Comparison of ENCODE assay signal across 8 cellular contexts in the genomic region with DNA sequence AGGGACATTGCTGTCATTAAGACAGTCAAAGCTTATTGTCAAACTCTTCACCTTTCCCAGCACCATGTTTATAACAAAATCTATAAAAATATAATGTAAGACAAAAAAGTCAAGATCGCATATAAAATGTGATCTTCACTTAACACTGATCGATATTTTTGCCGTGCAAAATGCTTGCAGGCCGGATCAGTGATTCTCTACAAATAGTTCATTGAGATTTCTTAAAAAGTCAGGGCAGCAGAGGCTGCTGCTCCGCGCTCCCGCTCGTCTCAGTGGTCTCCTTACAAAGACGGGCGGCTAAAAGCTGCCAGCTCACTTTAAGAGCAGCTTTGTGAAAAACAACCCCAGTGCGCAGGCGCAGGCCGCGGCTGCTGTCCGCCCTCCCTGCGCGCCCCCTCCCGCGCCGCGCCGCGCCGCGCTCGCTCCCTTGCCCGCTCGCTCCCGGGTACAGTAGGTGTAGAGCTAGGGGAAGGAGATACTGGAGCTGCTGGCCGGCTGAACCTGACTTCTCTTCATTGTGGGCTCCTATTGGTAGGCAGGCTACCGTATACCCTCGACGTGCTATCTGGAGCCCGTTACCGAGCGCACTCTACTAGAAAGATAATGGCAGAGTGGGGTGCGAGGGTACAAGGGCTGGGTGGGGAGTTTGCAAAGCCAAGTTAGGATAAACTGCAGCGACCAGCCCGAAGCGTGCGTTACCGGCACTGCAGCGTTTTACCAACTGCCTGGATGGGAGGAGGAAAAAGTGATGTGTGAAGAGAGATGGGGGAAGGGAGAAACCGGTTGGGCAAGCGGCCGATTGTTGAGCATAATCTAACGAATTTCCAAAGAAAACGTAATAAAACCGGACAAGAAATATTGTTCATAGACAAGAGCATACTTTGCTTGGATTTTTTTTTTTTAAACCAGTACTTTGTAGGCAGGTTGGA. TPM values are rescaled to one million over a fixed set of nuclear protein-coding genes. Genes with fewer than 3 reads are reported as not detected.
A peak's percentile ranks its signal among the peaks of the same experiment; 100 is the strongest.
DNase-seq lines count a peak whose midpoint lies in the region; ATAC-seq and TF ChIP-seq lines count a peak whose summit lies in the region.

A gene with protein sequence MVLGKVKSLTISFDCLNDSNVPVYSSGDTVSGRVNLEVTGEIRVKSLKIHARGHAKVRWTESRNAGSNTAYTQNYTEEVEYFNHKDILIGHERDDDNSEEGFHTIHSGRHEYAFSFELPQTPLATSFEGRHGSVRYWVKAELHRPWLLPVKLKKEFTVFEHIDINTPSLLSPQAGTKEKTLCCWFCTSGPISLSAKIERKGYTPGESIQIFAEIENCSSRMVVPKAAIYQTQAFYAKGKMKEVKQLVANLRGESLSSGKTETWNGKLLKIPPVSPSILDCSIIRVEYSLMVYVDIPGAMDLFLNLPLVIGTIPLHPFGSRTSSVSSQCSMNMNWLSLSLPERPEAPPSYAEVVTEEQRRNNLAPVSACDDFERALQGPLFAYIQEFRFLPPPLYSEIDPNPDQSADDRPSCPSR (minus strand): TSS at position 291 of the 929 bp plus-strand sequence. CDS start 225 bp downstream, at position 66.

- no peaks in the 10 kb centered on the region for H4K20me1 ChIP-seq in OCI-LY3 (ENCODE audit: insufficient read depth, low read length)

- no peak for TF ChIP-seq CTCF in OCI-LY3 (IDR thresholded peaks at IDR 0.05; ENCODE audit: low read depth, low read length)
- TF ChIP-seq CTCF in endothelial cell (IDR thresholded peaks at IDR 0.05; ENCODE audit: unreplicated experiment) = no peak

- peak within 1 kb of the TSS; percentile 82; the same call in 1 of the 2 replicates for H2AFZ ChIP-seq in OCI-LY3 (ENCODE audit: low read depth, low read length)

- DNase-seq in D341Med (ENCODE audit: low spot score) (peak; percentile 89), endothelial cell (ENCODE audit: low spot score) (peak; percentile 97), midbrain (lab: John Stamatoyannopoulos, UW) (peak; percentile 96)
- peak; percentile 99 for DNase-seq in activated CD8-positive, alpha-beta memory T cell treated with anti-CD3 and anti-CD28 coated beads, Interleukin-2, amount 50 U/mL, for 48 hours
- DNase-seq in stimulated activated CD8-positive, alpha-beta memory T cell treated with anti-CD3 and anti-CD28 coated beads, Interleukin-15, amount 100 ng/mL, for 48 hours (ENCODE audit: low read depth in 2 of 2) = peak; percentile 91 to 95

- H3K36me3 ChIP-seq in HUES6 (ENCODE audit: control insufficient read depth, insufficient read depth, low read length) (no peaks in the 10 kb centered on the region), OCI-LY3 (replicated peaks; ENCODE audit: low read depth, low read length) (peaks cover 2% of the 10 kb centered on the region)

- no peaks in the 10 kb centered on the region for H3K27me3 ChIP-seq in HUES6 (ENCODE audit: control insufficient read depth, insufficient read depth, low read length)
- no peaks in the 10 kb centered on the region for H3K27me3 ChIP-seq in OCI-LY3 (ENCODE audit: low read depth, low read length)

- peak; percentile 45 for ATAC-seq in GM21447 (IDR thresholded peaks at IDR 0.05; ENCODE audit: unreplicated experiment)

- H3K9me3 ChIP-seq in HUES6 (ENCODE audit: control insufficient read depth, insufficient read depth, low read depth, low read length) (peaks cover 2% of the 10 kb centered on the region; the same call in 1 of the 2 replicates), OCI-LY3 (ENCODE audit: insufficient read depth, low read length) (no peaks in the 10 kb centered on the region)

- peak within 1 kb of the TSS; percentile 76 for H3K4me2 ChIP-seq in OCI-LY3 (ENCODE audit: low read length)

- H3K4me1 ChIP-seq in HUES6 (ENCODE audit: control insufficient read depth, insufficient read depth, low read length) (peaks cover 10% of the 10 kb centered on the region), OCI-LY3 (ENCODE audit: low read length) (peaks cover 11% of the 10 kb centered on the region)

- H3K27ac ChIP-seq in HUES6 (ENCODE audit: low read depth, low read length) (peak within 1 kb of the TSS; percentile 91), OCI-LY3 (ENCODE audit: low read length) (peak within 1 kb of the TSS; percentile 97)

- H3K79me2 ChIP-seq in OCI-LY3 (ENCODE audit: low read length) = peaks cover 43% of the 10 kb centered on the region

- H3K27ac Mint-ChIP-seq in endothelial cell (ENCODE audit: unreplicated experiment) = peak within 1 kb of the TSS; percentile 100

- peaks cover 17% of the 10 kb centered on the region for H3K4me1 Mint-ChIP-seq in endothelial cell (ENCODE audit: unreplicated experiment)

- H3K36me3 Mint-ChIP-seq in endothelial cell (ENCODE audit: low read depth, unreplicated experiment) = peaks cover 6% of the 10 kb centered on the region

- H3K4me3 ChIP-seq in HUES6 (ENCODE audit: low read depth, low read length) (peak within 1 kb of the TSS; percentile 86), OCI-LY3 (ENCODE audit: low read length) (peak within 1 kb of the TSS; percentile 96)

- no peaks in the 10 kb centered on the region for H3K9me3 Mint-ChIP-seq in endothelial cell (ENCODE audit: unreplicated experiment)

- peaks cover 17% of the 10 kb centered on the region for H3K27me3 Mint-ChIP-seq in endothelial cell (ENCODE audit: unreplicated experiment)

- H3K4me3 Mint-ChIP-seq in endothelial cell (ENCODE audit: unreplicated experiment) = peak within 1 kb of the TSS; percentile 98

- H3K9ac ChIP-seq in HUES6 (ENCODE audit: low read length) (peak within 1 kb of the TSS; percentile 87), OCI-LY3 (ENCODE audit: low read length) (peak within 1 kb of the TSS; percentile 83)

RNA-seq across cellular contexts. Expression of the gene that starts here (rescaled TPM):
- 40.6 TPM for total RNA-seq in endothelial cell (ENCODE audit: unreplicated experiment)

Comparison
In these comparisons a context has a peak if more than half of its experiments do, and no peak if none do; other contexts are left out.
1. Peak in every context shown above with its lines: DNase-seq, ATAC-seq, H3K4me3 ChIP-seq and H3K27ac ChIP-seq.